ENCODE assay signal across 1 cellular context in the genomic region with DNA sequence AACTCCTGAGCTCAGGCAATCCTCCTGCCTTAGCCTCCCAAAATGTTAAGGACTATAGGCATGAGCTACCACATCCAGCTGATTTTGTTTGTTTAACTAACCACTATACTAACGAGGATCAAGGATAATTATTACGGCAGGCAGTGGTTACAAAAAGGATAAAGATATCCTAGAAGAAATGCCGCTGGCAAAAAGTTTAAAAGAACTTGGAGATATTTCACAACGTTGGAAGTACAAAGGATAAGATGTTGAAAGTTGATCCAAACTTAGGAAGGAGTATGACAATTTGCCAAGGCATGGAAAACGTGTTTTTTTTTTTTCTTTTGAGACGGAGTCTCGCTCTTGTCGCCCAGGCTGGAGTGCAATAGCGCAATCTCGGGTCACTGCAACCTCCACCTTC.
TF ChIP-seq lines count a peak whose summit lies in the region.

No MANE protein-coding gene starts in this region.

TF ChIP-seq in K562, 482 proteins besides CTCF, POLR2A, EP300 and RAD21:
- TF ChIP-seq ZNF121 (CRISPR knock-in tag; conservative IDR thresholded peaks at IDR 0.05): peak; percentile 78
- TF ChIP-seq, protein P1, sequence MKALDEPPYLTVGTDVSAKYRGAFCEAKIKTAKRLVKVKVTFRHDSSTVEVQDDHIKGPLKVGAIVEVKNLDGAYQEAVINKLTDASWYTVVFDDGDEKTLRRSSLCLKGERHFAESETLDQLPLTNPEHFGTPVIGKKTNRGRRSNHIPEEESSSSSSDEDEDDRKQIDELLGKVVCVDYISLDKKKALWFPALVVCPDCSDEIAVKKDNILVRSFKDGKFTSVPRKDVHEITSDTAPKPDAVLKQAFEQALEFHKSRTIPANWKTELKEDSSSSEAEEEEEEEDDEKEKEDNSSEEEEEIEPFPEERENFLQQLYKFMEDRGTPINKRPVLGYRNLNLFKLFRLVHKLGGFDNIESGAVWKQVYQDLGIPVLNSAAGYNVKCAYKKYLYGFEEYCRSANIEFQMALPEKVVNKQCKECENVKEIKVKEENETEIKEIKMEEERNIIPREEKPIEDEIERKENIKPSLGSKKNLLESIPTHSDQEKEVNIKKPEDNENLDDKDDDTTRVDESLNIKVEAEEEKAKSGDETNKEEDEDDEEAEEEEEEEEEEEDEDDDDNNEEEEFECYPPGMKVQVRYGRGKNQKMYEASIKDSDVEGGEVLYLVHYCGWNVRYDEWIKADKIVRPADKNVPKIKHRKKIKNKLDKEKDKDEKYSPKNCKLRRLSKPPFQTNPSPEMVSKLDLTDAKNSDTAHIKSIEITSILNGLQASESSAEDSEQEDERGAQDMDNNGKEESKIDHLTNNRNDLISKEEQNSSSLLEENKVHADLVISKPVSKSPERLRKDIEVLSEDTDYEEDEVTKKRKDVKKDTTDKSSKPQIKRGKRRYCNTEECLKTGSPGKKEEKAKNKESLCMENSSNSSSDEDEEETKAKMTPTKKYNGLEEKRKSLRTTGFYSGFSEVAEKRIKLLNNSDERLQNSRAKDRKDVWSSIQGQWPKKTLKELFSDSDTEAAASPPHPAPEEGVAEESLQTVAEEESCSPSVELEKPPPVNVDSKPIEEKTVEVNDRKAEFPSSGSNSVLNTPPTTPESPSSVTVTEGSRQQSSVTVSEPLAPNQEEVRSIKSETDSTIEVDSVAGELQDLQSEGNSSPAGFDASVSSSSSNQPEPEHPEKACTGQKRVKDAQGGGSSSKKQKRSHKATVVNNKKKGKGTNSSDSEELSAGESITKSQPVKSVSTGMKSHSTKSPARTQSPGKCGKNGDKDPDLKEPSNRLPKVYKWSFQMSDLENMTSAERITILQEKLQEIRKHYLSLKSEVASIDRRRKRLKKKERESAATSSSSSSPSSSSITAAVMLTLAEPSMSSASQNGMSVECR (CRISPR knock-in tag; IDR thresholded peaks at IDR 0.05): no peak
